Comparison of ENCODE assay signal across 27 cellular contexts in genomic region chr12:73226585-73226984, GRCh38.
"Had no signal": no experiment of that assay in that cellular context is flagged by ENCODE, and none has a peak within 500 bp of the region (broad histone marks: within the 10 kb centered on the region; RNA-seq: fewer than 3 reads in every experiment).

No MANE protein-coding gene starts in this region.

- DNase-seq: activated CD4-positive, alpha-beta memory T cell treated with anti-CD3 and anti-CD28 coated beads for 36 hours; activated CD4-positive, alpha-beta T cell treated with anti-CD3 and anti-CD28 coated beads for 36 hours; activated CD4-positive, alpha-beta T cell treated with anti-CD3 and anti-CD28 coated beads, Interleukin-2, amount 10 ng/mL, durations not matched to agents 24 days and 14 days; activated CD4-positive, CD25-positive, alpha-beta regulatory T cell; activated CD4-positive, CD25-positive, alpha-beta regulatory T cell treated with anti-CD3 and anti-CD28 coated beads, Interleukin-2, amount 50 U/mL, for 72 hours; activated CD8-positive, alpha-beta memory T cell treated with anti-CD3 and anti-CD28 coated beads, Interleukin-2, amount 10 ng/mL, durations not matched to agents 7 days and 5 days; activated CD8-positive, alpha-beta memory T cell treated with anti-CD3 and anti-CD28 coated beads, Interleukin-2, amount 50 U/mL, for 4 hours; activated CD8-positive, alpha-beta T cell treated with anti-CD3 and anti-CD28 coated beads, Interleukin-2, amount 10 ng/mL, durations not matched to agents 7 days and 5 days; activated gamma-delta T cell; activated naive CD4-positive, alpha-beta T cell; activated naive CD4-positive, alpha-beta T cell treated with anti-CD3 and anti-CD28 coated beads, Interleukin-2, amount 10 ng/mL, durations not matched to agents 7 days and 5 days; activated naive CD8-positive, alpha-beta T cell treated with anti-CD3 and anti-CD28 coated beads, Interleukin-2, amount 10 ng/mL, durations not matched to agents 7 days and 5 days; activated T-cell treated with anti-CD3 and anti-CD28 coated beads, Interleukin-2, amount 50 U/mL, for 1 hour; activated T-cell treated with anti-CD3 and anti-CD28 coated beads, Interleukin-2, amount 50 U/mL, for 48 hours; central memory CD4-positive, alpha-beta T cell; cerebellar nuclear complex; dorsolateral prefrontal cortex; effector memory CD4-positive, alpha-beta T cell; endodermal cell; foreskin fibroblast; T-helper 2 cell had no signal

- ATAC-seq: activated CD4-positive, alpha-beta T cell treated with anti-CD3 and anti-CD28 coated beads for 36 hours; activated CD8-positive, alpha-beta memory T cell treated with anti-CD3 and anti-CD28 coated beads, Interleukin-2, amount 10 ng/mL, durations not matched to agents 7 days and 5 days; activated CD8-positive, alpha-beta T cell treated with anti-CD3 and anti-CD28 coated beads, Interleukin-2, amount 10 ng/mL, durations not matched to agents 7 days and 5 days; activated naive CD4-positive, alpha-beta T cell treated with anti-CD3 and anti-CD28 coated beads, Interleukin-2, amount 50 U/mL, for 72 hours; esophagus mucosa had no signal

- H3K4me1 ChIP-seq: ascending aorta, breast epithelium had no signal

- H3K4me3 ChIP-seq: ascending aorta, breast epithelium, coronary artery, dorsolateral prefrontal cortex had no signal

- H3K27me3 ChIP-seq: ascending aorta, breast epithelium, cardiac muscle cell, dorsolateral prefrontal cortex had no signal

- H3K9me3 ChIP-seq: ascending aorta had no signal

- H3K27ac ChIP-seq: ascending aorta, breast epithelium, cardiac muscle cell, coronary artery, dorsolateral prefrontal cortex had no signal

- H3K36me3 ChIP-seq: ascending aorta, breast epithelium, cardiac muscle cell had no signal
